ENCODE assay signal across 12 cellular contexts in genomic region chr17:42891539-42892152, GRCh38. TPM values are rescaled to one million over a fixed set of nuclear protein-coding genes. Genes with fewer than 3 reads are reported as not detected.
A peak's percentile ranks its signal among the peaks of the same experiment; 100 is the strongest.
DNase-seq lines count a peak whose midpoint lies in the region; FAIRE-seq and TF ChIP-seq lines count a peak whose summit lies in the region.
"Had no signal": no experiment of that assay in that cellular context is flagged by ENCODE, and none has a peak within 500 bp of the region (broad histone marks: within the 10 kb centered on the region; RNA-seq: fewer than 3 reads in every experiment).

No MANE protein-coding gene starts in this region.

- no peaks in the 10 kb centered on the region for H3K36me3 ChIP-seq in fibroblast of lung (ENCODE audit: control insufficient read depth, insufficient read depth, low read length)
- no peaks in the 10 kb centered on the region for H3K36me3 ChIP-seq in tibial artery

- H3K4me1 ChIP-seq in fibroblast of lung (ENCODE audit: control insufficient read depth, extremely low read depth, insufficient read depth, low read length) (no peaks in the 10 kb centered on the region), tibial artery (peaks cover 0 to 53% (median 44%) of the 10 kb centered on the region in 4 donors)

- no peak overlapping the region for H2AFZ ChIP-seq in fibroblast of lung (ENCODE audit: low read length)

- TF ChIP-seq POLR2A in GM12891 (IDR thresholded peaks at IDR 0.05; ENCODE audit: low read depth, low read length): no peak

- intact Hi-C loops in tibial artery (cut with DNase I; ENCODE audit: low total_unique reads): no loop called here

- no peaks in the 10 kb centered on the region for H4K20me1 ChIP-seq in fibroblast of lung (ENCODE audit: control insufficient read depth, extremely low read depth, insufficient read depth, low read length)

- peak; percentile 26 for DNase-seq in DMS 273 (lab: John Stamatoyannopoulos, UW; ENCODE audit: unreplicated experiment)
- no peak for DNase-seq in DMS 273 treated with DMSO at 0.1 percent for 48 hours (lab: John Stamatoyannopoulos, UW)
- peak; percentile 32 to 35 for DNase-seq in fibroblast of lung (ENCODE audit: low read depth in 2 of 2)
- DNase-seq in mucosa of gallbladder (ENCODE audit: low spot score): peak; percentile 46
- peak; percentile 66 to 81 for DNase-seq in tibial artery
- no peak for DNase-seq in NCI-H187 (lab: John Stamatoyannopoulos, UW)
- no peak for DNase-seq in GM12891 (ENCODE audit: insufficient read length, low spot score)
- no peak for DNase-seq in OCI-M2 (lab: John Stamatoyannopoulos, UW; ENCODE audit: unreplicated experiment)
- DNase-seq: cortex of kidney, Karpas-422, SIG-M5 had no signal

- TF ChIP-seq CTCF in fibroblast of lung (conservative IDR thresholded peaks at IDR 0.05 in 1 of 2, IDR thresholded peaks at IDR 0.05 in 1 of 2; ENCODE audit: low read depth in 1 of 2, low read length in 2 of 2): no peak
- TF ChIP-seq CTCF in tibial artery (IDR thresholded peaks at IDR 0.05): no peak

- H3K9ac ChIP-seq in fibroblast of lung (ENCODE audit: insufficient read depth, low read length): no peak overlapping the region

- H3K27me3 ChIP-seq in fibroblast of lung (ENCODE audit: control insufficient read depth, insufficient read depth, low read length) (peaks cover 4% of the 10 kb centered on the region), tibial artery (no peaks in the 10 kb centered on the region)

- no peak overlapping the region for H3K4me3 ChIP-seq in fibroblast of lung (replicated peaks in 1 of 4; ENCODE audit: control extremely low read depth in 1 of 4, insufficient read depth in 1 of 4, low read depth in 3 of 4, low read length in 4 of 4)
- H3K4me3 ChIP-seq in tibial artery: no peak overlapping the region

- no peaks in the 10 kb centered on the region for H3K79me2 ChIP-seq in fibroblast of lung (ENCODE audit: control insufficient read depth, insufficient read depth, low read length)

- no peak for FAIRE-seq in GM12891 (lab: Jason Lieb, UNC)

- H3K4me2 ChIP-seq in fibroblast of lung (ENCODE audit: extremely low read depth, insufficient read depth, low read length): no peak overlapping the region

- H3K9me3 ChIP-seq in fibroblast of lung (ENCODE audit: control insufficient read depth, insufficient read depth, low read depth, low read length) (no peaks in the 10 kb centered on the region), tibial artery (no peaks in the 10 kb centered on the region)

- H3K27ac ChIP-seq in fibroblast of lung (ENCODE audit: insufficient read depth, low read length) (no peak overlapping the region), tibial artery (peak overlapping the region; percentile 81 to 83)
- H3K27ac ChIP-seq: 22Rv1 had no signal

TF ChIP-seq in GM12891, 5 proteins besides CTCF, POLR2A, EP300 and RAD21:
- TF ChIP-seq TAF1 (IDR thresholded peaks at IDR 0.05; ENCODE audit: low read depth, low read length) (no peak), POLR2AphosphoS5 (IDR thresholded peaks at IDR 0.05; ENCODE audit: low read depth, low read length) (no peak), PAX5 (IDR thresholded peaks at IDR 0.05; ENCODE audit: insufficient read depth, low read length, severe bottlenecking) (no peak), SPI1 (IDR thresholded peaks at IDR 0.05; ENCODE audit: low read depth, low read length) (no peak), POU2F2 (IDR thresholded peaks at IDR 0.05; ENCODE audit: low read depth, low read length) (no peak)

RNA-seq across cellular contexts. Expression of gene G6PC1, which starts 9.0 kb away (rescaled TPM):
- total RNA-seq in fibroblast of lung (not detected in 2 replicates), mucosa of gallbladder (17.3 TPM)
- polyA plus RNA-seq in fibroblast of lung: not detected in 2 replicates
- not detected in 2 replicates for polyA plus RNA-seq in fibroblast of lung (2012)
- polyA minus RNA-seq in fibroblast of lung (ENCODE audit: low replicate concordance): 0.63 TPM in 1 of 2 replicates, not detected in the other
- polyA plus RNA-seq in GM12891 (2012; ENCODE audit: low read depth, missing spikeins): 0.04 TPM

RNA-seq across cellular contexts. Expression of gene AOC3, which starts 40.6 kb away (rescaled TPM):
- total RNA-seq in fibroblast of lung (0.17 and 0.26 TPM in 2 replicates), mucosa of gallbladder (125 TPM)
- polyA plus RNA-seq in fibroblast of lung: 0.23 and 3.5 TPM in 2 replicates
- polyA plus RNA-seq in fibroblast of lung (2012): 0.28 and 3.0 TPM in 2 replicates
- polyA minus RNA-seq in fibroblast of lung (ENCODE audit: low replicate concordance): 5.3 TPM in 1 of 2 replicates, not detected in the other
- 0.17 TPM for polyA plus RNA-seq in GM12891 (2012; ENCODE audit: low read depth, missing spikeins)

RNA-seq across cellular contexts. Expression of gene AOC2, which starts 47.3 kb away (rescaled TPM):
- total RNA-seq in fibroblast of lung (0.26 and 0.33 TPM in 2 replicates), mucosa of gallbladder (1.4 TPM)
- 0.09 and 0.12 TPM in 2 replicates for polyA plus RNA-seq in fibroblast of lung
- 0.18 TPM in 1 of 2 replicates, not detected in the other for polyA plus RNA-seq in fibroblast of lung (2012)
- polyA minus RNA-seq in fibroblast of lung (ENCODE audit: low replicate concordance): 2.4 TPM in 1 of 2 replicates, not detected in the other
- polyA plus RNA-seq in GM12891 (2012; ENCODE audit: low read depth, missing spikeins): 0.44 TPM

RNA-seq across cellular contexts. Expression of gene PSME3, which starts 58.4 kb away (rescaled TPM):
- 44.9 and 50.7 TPM in 2 replicates for total RNA-seq in fibroblast of lung
- 133 and 177 TPM in 2 replicates for polyA plus RNA-seq in fibroblast of lung
- polyA plus RNA-seq in fibroblast of lung (2012): 86.2 and 126 TPM in 2 replicates
- 31.8 and 51.1 TPM in 2 replicates for polyA minus RNA-seq in fibroblast of lung (ENCODE audit: low replicate concordance)
- total RNA-seq in mucosa of gallbladder: 88.5 TPM
- 90.7 TPM for polyA plus RNA-seq in GM12891 (2012; ENCODE audit: low read depth, missing spikeins)

Comparison
In these comparisons a context has a peak if more than half of its experiments do, and no peak if none do; other contexts are left out.
1. DNase-seq: peak in DMS 273 (single experiment), fibroblast of lung (2 of 2), mucosa of gallbladder (single experiment) and tibial artery (2 of 2); none in DMS 273 treated with DMSO at 0.1 percent for 48 hours (single experiment), NCI-H187 (0 of 2), GM12891 (single experiment) and OCI-M2 (single experiment).
2. RNA of gene G6PC1, which starts 9.0 kb away (total RNA-seq): 17.3 TPM in mucosa of gallbladder (single experiment); not detected in fibroblast of lung; every median in the first group is over 10 times any median in the second.
3. RNA of gene AOC3, which starts 40.6 kb away (total RNA-seq): 125 TPM in mucosa of gallbladder (single experiment); 0.17 to 0.26 TPM in fibroblast of lung; every median in the first group is over 100 times any median in the second.